Comparison of ENCODE assay signal across 1 cellular context in the genomic region with DNA sequence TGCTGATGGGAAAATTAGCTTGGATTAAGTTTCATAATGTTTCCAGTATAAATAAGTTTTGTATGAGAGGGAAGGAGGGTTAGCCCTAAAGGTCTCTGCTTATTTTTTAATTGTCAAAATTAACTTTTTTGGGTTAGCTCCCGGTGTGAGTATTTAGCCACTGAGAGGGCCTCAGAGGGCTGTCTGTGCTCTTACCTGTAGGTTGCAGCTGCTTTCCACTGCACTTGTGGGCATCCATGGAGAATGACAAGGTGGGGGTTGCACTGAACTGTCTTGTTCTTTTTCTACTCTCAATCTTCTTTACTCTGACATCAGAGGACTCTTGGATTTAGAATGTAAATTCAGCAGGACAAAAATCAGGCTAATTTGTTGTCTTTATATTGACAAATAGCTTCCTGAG.
TF ChIP-seq lines count a peak whose summit lies in the region.

No MANE protein-coding gene starts in this region.

TF ChIP-seq in HepG2, 621 proteins besides CTCF, POLR2A, EP300 and RAD21:
- no peak for TF ChIP-seq ZSCAN29 (CRISPR knock-in tag; conservative IDR thresholded peaks at IDR 0.05)
- TF ChIP-seq, protein P1, sequence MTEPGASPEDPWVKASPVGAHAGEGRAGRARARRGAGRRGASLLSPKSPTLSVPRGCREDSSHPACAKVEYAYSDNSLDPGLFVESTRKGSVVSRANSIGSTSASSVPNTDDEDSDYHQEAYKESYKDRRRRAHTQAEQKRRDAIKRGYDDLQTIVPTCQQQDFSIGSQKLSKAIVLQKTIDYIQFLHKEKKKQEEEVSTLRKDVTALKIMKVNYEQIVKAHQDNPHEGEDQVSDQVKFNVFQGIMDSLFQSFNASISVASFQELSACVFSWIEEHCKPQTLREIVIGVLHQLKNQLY (CRISPR knock-in tag; IDR thresholded peaks at IDR 0.05): no peak
- no peak for TF ChIP-seq YY1 (IDR thresholded peaks at IDR 0.05; ENCODE audit: insufficient read depth, insufficient replicate concordance, low read depth, low read length)
- no peak for TF ChIP-seq TEAD3 (CRISPR knock-in tag; optimal IDR thresholded peaks at IDR 0.05; ENCODE audit: borderline replicate concordance)
- no peak for TF ChIP-seq PBX2 (CRISPR knock-in tag; IDR thresholded peaks at IDR 0.05)
